ENCODE assay signal across 8 cellular contexts in genomic region chr11:67463680-67464410, GRCh38. TPM values are rescaled to one million over a fixed set of nuclear protein-coding genes. Genes with fewer than 3 reads are reported as not detected.
DNase-seq lines count a peak whose midpoint lies in the region; ATAC-seq and TF ChIP-seq lines count a peak whose summit lies in the region.

No MANE protein-coding gene starts in this region.

- intact Hi-C loops in Caco-2 (cut with micrococcal nuclease; ENCODE audit: unreplicated experiment): loop anchor here (1.0 kb wide), 3 partner anchors 19 to 43 kb away; partner anchors contain the start of genes AIP and CORO1B

- H3K4me1 ChIP-seq in Caco-2 (peaks cover 23% of the 10 kb centered on the region), lung (ENCODE audit: control insufficient read depth in 2 of 2, insufficient read depth in 2 of 2, low read length in 2 of 2) (peaks cover 4 to 19% of the 10 kb centered on the region in 2 donors), upper lobe of left lung (peaks cover 28 to 46% (median 36%) of the 10 kb centered on the region in 4 donors)

- H3K9me3 Mint-ChIP-seq in Caco-2 (ENCODE audit: unreplicated experiment): no peaks in the 10 kb centered on the region

- H3K27me3 Mint-ChIP-seq in Caco-2 (ENCODE audit: insufficient read depth, unreplicated experiment): no peaks in the 10 kb centered on the region

- peak overlapping the region; percentile 96 for H3K4me3 Mint-ChIP-seq in Caco-2 (ENCODE audit: unreplicated experiment)

- TF ChIP-seq POLR2A in upper lobe of left lung (IDR thresholded peaks at IDR 0.05): peak in 1 of 4 donors; percentile 60

- peak in 1 of 2 experiments; percentile 43 for DNase-seq in Caco-2
- peak; percentile 87 for DNase-seq in MV-4-11 (lab: John Stamatoyannopoulos, UW)
- DNase-seq in caudate nucleus (lab: John Stamatoyannopoulos, UW): peak in 8 of 61 donors; percentile 14 to 60 (median 38)
- peak; percentile 59 for DNase-seq in lung (ENCODE audit: low spot score)
- DNase-seq in upper lobe of left lung: peak; percentile 77 to 89
- no peak for DNase-seq in NCI-H82 (lab: John Stamatoyannopoulos, UW)
- no peak for DNase-seq in WERI-Rb-1

- H3K36me3 Mint-ChIP-seq in Caco-2 (ENCODE audit: insufficient read depth, unreplicated experiment): peaks cover 28% of the 10 kb centered on the region

- TF ChIP-seq EP300 in upper lobe of left lung (IDR thresholded peaks at IDR 0.05): no peak

- peak; percentile 29 for ATAC-seq in lung (ENCODE audit: insufficient read depth, low FRiP score)
- ATAC-seq in upper lobe of left lung (ENCODE audit: low FRiP score in 2 of 2): peak; percentile 25 to 74
- ATAC-seq in HG03025 (IDR thresholded peaks at IDR 0.05; ENCODE audit: low FRiP score, unreplicated experiment): no peak

- H3K27ac ChIP-seq in caudate nucleus (ENCODE audit: low read depth, low read length) (peak overlapping the region; percentile 95), lung (ENCODE audit: low read depth in 1 of 2, low read length in 1 of 2) (peak overlapping the region; percentile 57 to 90), upper lobe of left lung (peak overlapping the region; percentile 85 to 96 (median 92)), WERI-Rb-1 (no peak overlapping the region)

- POLR2A ChIA-PET in Caco-2 (lab: Charles Lee): no interaction called here

- no peaks in the 10 kb centered on the region for H3K27me3 ChIP-seq in Caco-2 (replicated peaks; ENCODE audit: control insufficient read depth, insufficient read depth, low read length)
- no peaks in the 10 kb centered on the region for H3K27me3 ChIP-seq in lung (ENCODE audit: control insufficient read depth, insufficient read depth)
- no peaks in the 10 kb centered on the region for H3K27me3 ChIP-seq in upper lobe of left lung
- H3K27me3 ChIP-seq in WERI-Rb-1 (ENCODE audit: insufficient read depth, low read depth, severe bottlenecking): no peaks in the 10 kb centered on the region

- no peaks in the 10 kb centered on the region for H3K9me3 ChIP-seq in Caco-2
- no peaks in the 10 kb centered on the region for H3K9me3 ChIP-seq in lung (ENCODE audit: control insufficient read depth in 2 of 2, insufficient read depth in 1 of 2, low read length in 1 of 2)
- H3K9me3 ChIP-seq in upper lobe of left lung: no peaks in the 10 kb centered on the region
- no peaks in the 10 kb centered on the region for H3K9me3 ChIP-seq in WERI-Rb-1 (ENCODE audit: severe bottlenecking)

- H3K4me1 Mint-ChIP-seq in Caco-2 (ENCODE audit: low read depth, unreplicated experiment): peaks cover 20% of the 10 kb centered on the region

- H3K27ac Mint-ChIP-seq in Caco-2 (ENCODE audit: unreplicated experiment): peak overlapping the region; percentile 86

- TSS peak; percentile 1 for BruUV-seq in Caco-2 (replicated peaks; lab: Mats Ljungman, UMichigan)

- H3K36me3 ChIP-seq in Caco-2 (ENCODE audit: control insufficient read depth, insufficient read depth, low read length) (no peaks in the 10 kb centered on the region), lung (ENCODE audit: control insufficient read depth in 2 of 2, insufficient read depth in 2 of 2, low read length in 2 of 2) (no peaks in the 10 kb centered on the region), upper lobe of left lung (no peaks in the 10 kb centered on the region), WERI-Rb-1 (no peaks in the 10 kb centered on the region)

- H3K4me3 ChIP-seq in Caco-2 (ENCODE audit: low read depth, low read length) (peak overlapping the region; percentile 39), lung (peak overlapping the region; percentile 25), upper lobe of left lung (peak overlapping the region in 3 of 4 donors; percentile 54 to 60 (median 57)), WERI-Rb-1 (ENCODE audit: low read depth, low read length) (no peak overlapping the region)

- WGBS in lung, 2 donors: 73 to 80% methylated on average over 19 to 20 of the region's 20 CpGs
- WGBS in upper lobe of left lung, 2 donors: 77 to 78% methylated on average over 19 to 20 of the region's 20 CpGs

- CTCF ChIA-PET in Caco-2 (lab: Charles Lee): interaction anchor here (0.7 kb wide), 1 partner anchor 75 kb away, joined by 3 read pairs; no protein-coding TSS in a partner anchor

- TF ChIP-seq CTCF in Caco-2 (IDR thresholded peaks at IDR 0.05; ENCODE audit: insufficient read depth in 1 of 2, low read depth in 1 of 2, low read length in 1 of 2, severe bottlenecking in 1 of 2, unreplicated experiment in 1 of 2): no peak
- no peak for TF ChIP-seq CTCF in lung (IDR thresholded peaks at IDR 0.05; ENCODE audit: control extremely low read depth, extremely low read depth)
- TF ChIP-seq CTCF in upper lobe of left lung (IDR thresholded peaks at IDR 0.05): no peak
- no peak for TF ChIP-seq CTCF in WERI-Rb-1 (IDR thresholded peaks at IDR 0.05; ENCODE audit: low read depth, low read length)

RNA-seq across cellular contexts. Expression of gene TMEM134, which starts 5.2 kb away (rescaled TPM):
- total RNA-seq in Caco-2 (2022) (47.9 and 52.2 TPM in 2 replicates), lung (10 to 100 TPM; 32.5 to 84.2 TPM), upper lobe of left lung (100 to 1,000 TPM in 1 of 6 donors, 10 to 100 TPM in 5; 51.2 to 102 (median 75.2) TPM)
- polyA plus RNA-seq in lung: 10 to 100 TPM; 82.0 to 91.4 TPM

RNA-seq across cellular contexts. Expression of gene CABP4, which starts 8.7 kb away (rescaled TPM):
- not detected in 2 replicates for total RNA-seq in Caco-2 (2022)
- total RNA-seq in lung: 1 to 10 TPM; 2.1 to 5.3 TPM
- 1 to 10 TPM in 1 of 2 donors, under 1 TPM in 1; 0.96 to 2.5 TPM for polyA plus RNA-seq in lung
- 1 to 10 TPM; 1.5 to 4.7 (median 2.3) TPM for total RNA-seq in upper lobe of left lung

RNA-seq across cellular contexts. Expression of gene GPR152, which starts 11.3 kb away (rescaled TPM):
- not detected in 2 replicates for total RNA-seq in Caco-2 (2022)
- total RNA-seq in lung: not detected
- under 1 TPM in 1 of 2 donors, not detected in 1; 0.06 TPM for polyA plus RNA-seq in lung
- total RNA-seq in upper lobe of left lung: not detected

RNA-seq across cellular contexts. Expression of gene AIP, which starts 19.0 kb away (rescaled TPM):
- total RNA-seq in Caco-2 (2022) (110 and 112 TPM in 2 replicates), lung (10 to 100 TPM; 60.0 to 64.8 TPM), upper lobe of left lung (100 to 1,000 TPM in 1 of 6 donors, 10 to 100 TPM in 5; 51.1 to 101 (median 75.3) TPM)
- polyA plus RNA-seq in lung: 100 to 1,000 TPM in 1 of 2 donors, 10 to 100 TPM in 1; 82.8 to 126 TPM

RNA-seq across cellular contexts. Expression of gene CORO1B, which starts 20.6 kb away (rescaled TPM):
- total RNA-seq in Caco-2 (2022): 172 and 176 TPM in 2 replicates
- total RNA-seq in lung: 100 to 1,000 TPM in 1 of 2 donors, 10 to 100 TPM in 1; 65.6 to 147 TPM
- 100 to 1,000 TPM; 108 to 130 TPM for polyA plus RNA-seq in lung
- total RNA-seq in upper lobe of left lung: 100 to 1,000 TPM in 4 of 6 donors, 10 to 100 TPM in 2; 49.0 to 178 (median 118) TPM

Comparison
In these comparisons a context has a peak if more than half of its experiments do, and no peak if none do; other contexts are left out.
1. DNase-seq: peak in MV-4-11 (single experiment), lung (single experiment) and upper lobe of left lung (2 of 2); none in NCI-H82 (single experiment) and WERI-Rb-1 (single experiment).